In the genomic region with DNA sequence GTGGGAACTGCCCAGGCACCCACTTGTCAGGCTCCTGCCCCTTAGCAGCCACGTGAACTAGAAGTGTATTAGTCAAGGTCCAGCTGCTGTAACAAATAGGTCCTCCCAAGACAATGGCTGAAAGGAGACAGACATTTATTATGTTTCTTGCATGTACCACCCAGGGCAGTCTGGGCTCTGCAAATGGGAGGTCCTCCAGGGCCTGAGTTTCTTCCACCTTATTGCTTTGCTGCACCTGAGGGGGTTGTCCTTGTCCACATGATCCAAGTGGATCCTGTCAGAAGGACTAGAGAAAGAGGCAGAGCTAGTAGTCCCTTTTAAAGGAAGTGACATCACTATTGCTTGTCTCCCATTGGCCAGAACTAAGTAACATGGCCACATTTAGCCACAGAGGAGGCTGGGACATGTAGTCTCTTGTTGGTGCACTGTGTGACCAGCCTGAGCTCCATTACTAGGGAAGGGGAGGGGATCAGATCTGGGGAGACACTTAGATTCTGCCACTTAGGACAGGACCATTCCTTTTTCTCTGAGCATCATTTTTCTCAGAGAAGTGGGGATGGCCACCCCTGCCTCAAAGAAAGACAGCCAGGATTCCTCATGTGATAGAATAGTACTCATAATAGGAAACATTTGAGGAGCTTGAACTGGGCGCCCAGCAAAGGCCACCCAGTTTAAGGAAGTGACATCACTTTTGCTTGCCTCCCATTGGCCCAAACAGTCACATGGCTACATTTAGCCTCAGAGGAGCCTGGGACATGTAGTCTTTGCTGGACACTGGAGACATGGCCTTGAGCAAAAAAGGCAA, we compare ENCODE assay signal across 9 cellular contexts. TPM values are rescaled to one million over a fixed set of nuclear protein-coding genes. Genes with fewer than 3 reads are reported as not detected.
A peak's percentile ranks its signal among the peaks of the same experiment; 100 is the strongest.
DNase-seq lines count a peak whose midpoint lies in the region; ATAC-seq and TF ChIP-seq lines count a peak whose summit lies in the region.
"Had no signal": no experiment of that assay in that cellular context is flagged by ENCODE, and none has a peak within 500 bp of the region (broad histone marks: within the 10 kb centered on the region; RNA-seq: fewer than 3 reads in every experiment).

No MANE protein-coding gene starts in this region.

- intact Hi-C loops in sciatic nerve (cut with DNase I), result no loop called here

- peak; percentile 92 for ATAC-seq in SK-N-SH treated with all-trans-retinoic acid at 6 μM for 48 hours
- peak; percentile 82 for ATAC-seq in sciatic nerve
- ATAC-seq in GM18502 (IDR thresholded peaks at IDR 0.05; ENCODE audit: poor library complexity, unreplicated experiment), result no peak
- ATAC-seq in HG02759 (IDR thresholded peaks at IDR 0.05; ENCODE audit: unreplicated experiment), result no peak
- ATAC-seq in HG02798 (IDR thresholded peaks at IDR 0.05; ENCODE audit: poor library complexity, unreplicated experiment), result no peak

- TF ChIP-seq POLR2A in erythroblast (IDR thresholded peaks at IDR 0.05; ENCODE audit: low read length), result no peak

- DNase-seq in ELF-1 (ENCODE audit: low read depth, low spot score) (peak; percentile 67), HUDEP-2 (lab: John Stamatoyannopoulos, UW; ENCODE audit: unreplicated experiment in 76 of 76) (peak in 41 of 76 experiments; percentile 2 to 61 (median 31)), erythroblast (lab: John Stamatoyannopoulos, UW) (peak; percentile 49 to 63), sciatic nerve (ENCODE audit: low spot score) (no peak)

TF ChIP-seq in SK-N-SH treated with all-trans-retinoic acid at 6 μM for 48 hours, 23 proteins besides CTCF, POLR2A, EP300 and RAD21:
- TF ChIP-seq ESRRG (CRISPR knock-in tag; IDR thresholded peaks at IDR 0.05) (no peak), SNAI2 (CRISPR knock-in tag; IDR thresholded peaks at IDR 0.05) (no peak), TCF4 (CRISPR knock-in tag; IDR thresholded peaks at IDR 0.05; ENCODE audit: borderline replicate concordance) (no peak), ZC3H10 (CRISPR knock-in tag; IDR thresholded peaks at IDR 0.05) (no peak), ZNF565 (CRISPR knock-in tag; conservative IDR thresholded peaks at IDR 0.05; ENCODE audit: low read depth) (no peak), ZNF70 (CRISPR knock-in tag; IDR thresholded peaks at IDR 0.05) (no peak), ZFP30 (CRISPR knock-in tag; IDR thresholded peaks at IDR 0.05) (no peak), GLIS3 (CRISPR knock-in tag; IDR thresholded peaks at IDR 0.05) (no peak), ISL1 (CRISPR knock-in tag; IDR thresholded peaks at IDR 0.05) (no peak), TOX (CRISPR knock-in tag; IDR thresholded peaks at IDR 0.05; ENCODE audit: borderline replicate concordance) (no peak), PPARA (CRISPR knock-in tag; IDR thresholded peaks at IDR 0.05; ENCODE audit: borderline replicate concordance) (no peak)
- TF ChIP-seq, protein P1, sequence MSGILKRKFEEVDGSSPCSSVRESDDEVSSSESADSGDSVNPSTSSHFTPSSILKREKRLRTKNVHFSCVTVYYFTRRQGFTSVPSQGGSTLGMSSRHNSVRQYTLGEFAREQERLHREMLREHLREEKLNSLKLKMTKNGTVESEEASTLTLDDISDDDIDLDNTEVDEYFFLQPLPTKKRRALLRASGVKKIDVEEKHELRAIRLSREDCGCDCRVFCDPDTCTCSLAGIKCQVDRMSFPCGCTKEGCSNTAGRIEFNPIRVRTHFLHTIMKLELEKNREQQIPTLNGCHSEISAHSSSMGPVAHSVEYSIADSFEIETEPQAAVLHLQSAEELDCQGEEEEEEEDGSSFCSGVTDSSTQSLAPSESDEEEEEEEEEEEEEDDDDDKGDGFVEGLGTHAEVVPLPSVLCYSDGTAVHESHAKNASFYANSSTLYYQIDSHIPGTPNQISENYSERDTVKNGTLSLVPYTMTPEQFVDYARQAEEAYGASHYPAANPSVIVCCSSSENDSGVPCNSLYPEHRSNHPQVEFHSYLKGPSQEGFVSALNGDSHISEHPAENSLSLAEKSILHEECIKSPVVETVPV (CRISPR knock-in tag; IDR thresholded peaks at IDR 0.05), result no peak

RNA-seq across cellular contexts. Expression of a gene that starts 15.1 kb away (rescaled TPM):
- 45.3 TPM for total RNA-seq in sciatic nerve

RNA-seq across cellular contexts. Expression of a gene that starts 15.2 kb away (rescaled TPM):
- 3.4 TPM for total RNA-seq in sciatic nerve

RNA-seq across cellular contexts. Expression of a gene that starts 17.1 kb away (rescaled TPM):
- total RNA-seq in sciatic nerve, result 17.8 TPM

RNA-seq across cellular contexts. Expression of a gene that starts 31.2 kb away (rescaled TPM):
- 24.7 TPM for total RNA-seq in sciatic nerve

RNA-seq across cellular contexts. Expression of a gene that starts 44.2 kb away (rescaled TPM):
- total RNA-seq in sciatic nerve, result 1.4 TPM
- total RNA-seq: subcutaneous adipose tissue had no signal

Comparison
In these comparisons a context has a peak if more than half of its experiments do, and no peak if none do; other contexts are left out.
1. ATAC-seq: peak in SK-N-SH treated with all-trans-retinoic acid at 6 μM for 48 hours (single experiment) and sciatic nerve (single experiment); none in GM18502 (single experiment), HG02759 (single experiment) and HG02798 (single experiment).